ENCODE assay signal across 12 cellular contexts in the genomic region with DNA sequence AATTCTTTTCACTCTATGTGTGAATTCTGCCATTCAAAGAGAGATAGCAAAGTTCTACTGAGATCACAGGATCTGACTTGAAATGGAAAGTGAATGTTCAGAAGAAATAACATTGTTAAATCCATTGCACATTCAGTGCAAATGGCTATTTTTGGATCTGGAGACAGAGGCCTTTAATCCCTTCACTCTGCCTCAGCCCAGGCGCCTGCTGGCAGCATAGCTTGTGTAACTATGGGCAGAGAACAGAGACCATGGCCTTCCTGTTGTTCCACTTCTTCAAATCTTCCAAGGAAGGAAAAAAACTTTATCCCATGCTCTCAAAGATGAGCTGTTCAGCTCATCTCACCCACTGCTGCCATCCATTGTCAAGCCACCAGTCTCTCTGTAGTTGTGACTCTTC.
"Had no signal": no experiment of that assay in that cellular context is flagged by ENCODE, and none has a peak within 500 bp of the region (broad histone marks: within the 10 kb centered on the region; RNA-seq: fewer than 3 reads in every experiment).

No MANE protein-coding gene starts in this region.

- H3K4me1 Mint-ChIP-seq: activated T-helper 17 cell treated with anti-CD3 and anti-CD28 coated beads, Interleukin-2, amount 50 U/mL, for 72 hours; memory B cell had no signal

- ATAC-seq: activated T-helper 17 cell treated with anti-CD3 and anti-CD28 coated beads, Interleukin-2, amount 50 U/mL, for 72 hours; left lobe of liver had no signal

- H3K4me1 ChIP-seq: transverse colon had no signal

- H3K4me3 Mint-ChIP-seq: activated naive CD4-positive, alpha-beta T cell treated with anti-CD3 and anti-CD28 coated beads for 36 hours; activated T-helper 17 cell treated with anti-CD3 and anti-CD28 coated beads, Interleukin-2, amount 50 U/mL, for 72 hours; memory B cell; T-helper 1 cell treated with Interleukin-12 subunit alpha and Interleukin-12 subunit beta and Interleukin-4 antibody, amounts not matched to agents 30 μg/mL and 1 μg/mL, for 36 hours had no signal

- H3K36me3 Mint-ChIP-seq: memory B cell had no signal

- DNase-seq: activated CD4-positive, alpha-beta T cell treated with anti-CD3 and anti-CD28 coated beads, Interleukin-2, amount 50 U/mL, for 1 hour; activated naive CD4-positive, alpha-beta T cell treated with anti-CD3 and anti-CD28 coated beads for 36 hours; activated T-cell treated with anti-CD3 and anti-CD28 coated beads for 4 hours; dermis blood vessel endothelial cell; erythroblast; stimulated activated CD4-positive, alpha-beta T cell treated with anti-CD3 and anti-CD28 coated beads, Interleukin-15, amount 100 ng/mL, for 24 hours; stimulated activated CD4-positive, alpha-beta T cell treated with anti-CD3 and anti-CD28 coated beads, Interleukin-4, amount 100 ng/mL, for 4 hours; transverse colon had no signal

- H3K27ac Mint-ChIP-seq: activated naive CD4-positive, alpha-beta T cell treated with anti-CD3 and anti-CD28 coated beads for 36 hours; activated T-helper 17 cell treated with anti-CD3 and anti-CD28 coated beads, Interleukin-2, amount 50 U/mL, for 72 hours; memory B cell; T-helper 1 cell treated with Interleukin-12 subunit alpha and Interleukin-12 subunit beta and Interleukin-4 antibody, amounts not matched to agents 30 μg/mL and 1 μg/mL, for 36 hours had no signal

- H3K27ac ChIP-seq: transverse colon had no signal

- H3K27me3 ChIP-seq: transverse colon had no signal

- H3K9me3 Mint-ChIP-seq: activated naive CD4-positive, alpha-beta T cell treated with anti-CD3 and anti-CD28 coated beads for 36 hours; activated T-helper 17 cell treated with anti-CD3 and anti-CD28 coated beads, Interleukin-2, amount 50 U/mL, for 72 hours; T-helper 1 cell treated with Interleukin-12 subunit alpha and Interleukin-12 subunit beta and Interleukin-4 antibody, amounts not matched to agents 30 μg/mL and 1 μg/mL, for 36 hours had no signal

- H3K9me3 ChIP-seq: transverse colon had no signal

- H3K36me3 ChIP-seq: transverse colon had no signal

- H3K4me3 ChIP-seq: transverse colon had no signal
